In the genomic region with DNA sequence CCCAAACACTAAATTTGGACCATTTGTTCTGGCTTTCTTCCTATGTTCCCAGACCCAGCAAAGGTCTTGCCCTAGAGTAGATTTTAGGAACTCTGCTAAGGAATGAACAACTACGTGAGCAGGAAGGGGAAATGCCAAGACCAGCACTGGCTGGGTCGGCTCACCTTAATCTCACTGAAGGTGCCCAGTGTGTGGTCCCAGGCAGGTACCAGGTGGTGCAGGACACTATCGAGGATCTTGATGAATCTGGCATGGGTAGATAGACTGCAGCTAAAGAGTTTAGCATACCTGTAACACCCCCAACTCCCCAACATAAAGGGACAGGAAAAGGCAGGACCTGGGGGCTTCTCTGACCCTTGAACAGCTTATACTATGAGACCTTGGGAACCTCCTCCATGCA, we compare ENCODE assay signal across 26 cellular contexts.
"Had no signal": no experiment of that assay in that cellular context is flagged by ENCODE, and none has a peak within 500 bp of the region (broad histone marks: within the 10 kb centered on the region; RNA-seq: fewer than 3 reads in every experiment).

No MANE protein-coding gene starts in this region.

- H3K4me3 Mint-ChIP-seq: activated B cell treated with CpG ODN at 0.5 μM for 24 hours; activated CD8-positive, alpha-beta memory T cell treated with anti-CD3 and anti-CD28 coated beads, Interleukin-2, amount 10 ng/mL, durations not matched to agents 7 days and 5 days; activated CD8-positive, alpha-beta T cell treated with anti-CD3 and anti-CD28 coated beads, Interleukin-2, amount 10 ng/mL, durations not matched to agents 7 days and 5 days; activated naive CD4-positive, alpha-beta T cell treated with anti-CD3 and anti-CD28 coated beads, Interleukin-2, amount 50 U/mL, for 24 hours; central memory CD8-positive, alpha-beta T cell; dendritic cell treated with granulocyte-macrophage colony-stimulating factor and Interleukin-4, amounts not matched to agents 40 ng/mL and 50 ng/mL, for 4 days; natural killer cell; stimulated activated memory B cell treated with anti-CD40 and anti-IgM and Interleukin-4, amounts not matched to agents 10 μg/mL and 1 μg/mL and 100 μg/mL, for 72 hours; T-helper 2 cell treated with Interferon-gamma antibody and Interleukin-4, amounts not matched to agents 5 μg/mL and 100 μg/mL, for 36 hours had no signal

- H3K9me3 ChIP-seq: gastrocnemius medialis, left ventricle myocardium inferior, ovary, right lobe of liver, stomach, tibial artery had no signal

- H3K4me3 ChIP-seq: gastrocnemius medialis, hepatocyte, left ventricle myocardium inferior, lung, ovary, right lobe of liver, skin epidermis, stomach, tibial artery had no signal

- DNase-seq: activated B cell treated with CpG ODN at 0.5 μM for 24 hours; activated CD8-positive, alpha-beta T cell treated with anti-CD3 and anti-CD28 coated beads, Interleukin-2, amount 10 ng/mL, durations not matched to agents 7 days and 5 days; activated gamma-delta T cell treated with Interleukin-2 at 50 U/mL for 16 hours; anterior cingulate cortex; gastrocnemius medialis; islet precursor cell; left ventricle myocardium inferior; mesendoderm; natural killer cell; ovary; stimulated activated CD4-positive, alpha-beta T cell treated with anti-CD3 and anti-CD28 coated beads, Interleukin-12 subunit alpha, Interleukin-12 subunit beta, amount 100 ng/mL, for 4 hours; stimulated activated CD4-positive, alpha-beta T cell treated with anti-CD3 and anti-CD28 coated beads, Interleukin-4, amount 100 ng/mL, for 1 hour; stomach; T-helper 1 cell; tibial artery had no signal

- H3K27ac Mint-ChIP-seq: activated B cell treated with CpG ODN at 0.5 μM for 24 hours; activated CD8-positive, alpha-beta memory T cell treated with anti-CD3 and anti-CD28 coated beads, Interleukin-2, amount 10 ng/mL, durations not matched to agents 7 days and 5 days; activated CD8-positive, alpha-beta T cell treated with anti-CD3 and anti-CD28 coated beads, Interleukin-2, amount 10 ng/mL, durations not matched to agents 7 days and 5 days; dendritic cell treated with granulocyte-macrophage colony-stimulating factor and Interleukin-4, amounts not matched to agents 40 ng/mL and 50 ng/mL, for 4 days; progenitor cell of endocrine pancreas; stimulated activated memory B cell treated with anti-CD40 and anti-IgM and Interleukin-4, amounts not matched to agents 10 μg/mL and 1 μg/mL and 100 μg/mL, for 72 hours; T-helper 2 cell treated with Interferon-gamma antibody and Interleukin-4, amounts not matched to agents 5 μg/mL and 100 μg/mL, for 36 hours had no signal

- H3K36me3 Mint-ChIP-seq: natural killer cell had no signal

- ATAC-seq: activated CD8-positive, alpha-beta memory T cell treated with anti-CD3 and anti-CD28 coated beads, Interleukin-2, amount 10 ng/mL, durations not matched to agents 7 days and 5 days; activated CD8-positive, alpha-beta T cell treated with anti-CD3 and anti-CD28 coated beads, Interleukin-2, amount 10 ng/mL, durations not matched to agents 7 days and 5 days; gastrocnemius medialis; natural killer cell; right lobe of liver; stimulated activated memory B cell treated with anti-CD40 and anti-IgM and Interleukin-4, amounts not matched to agents 10 μg/mL and 1 μg/mL and 100 μg/mL, for 72 hours had no signal

- H3K27me3 Mint-ChIP-seq: activated B cell treated with CpG ODN at 0.5 μM for 24 hours; activated CD8-positive, alpha-beta memory T cell treated with anti-CD3 and anti-CD28 coated beads, Interleukin-2, amount 10 ng/mL, durations not matched to agents 7 days and 5 days; activated naive CD4-positive, alpha-beta T cell treated with anti-CD3 and anti-CD28 coated beads, Interleukin-2, amount 50 U/mL, for 24 hours; central memory CD8-positive, alpha-beta T cell; dendritic cell treated with granulocyte-macrophage colony-stimulating factor and Interleukin-4, amounts not matched to agents 40 ng/mL and 50 ng/mL, for 4 days; progenitor cell of endocrine pancreas; stimulated activated memory B cell treated with anti-CD40 and anti-IgM and Interleukin-4, amounts not matched to agents 10 μg/mL and 1 μg/mL and 100 μg/mL, for 72 hours had no signal

- H3K27ac ChIP-seq: gastrocnemius medialis, hepatocyte, left ventricle myocardium inferior, ovary, right lobe of liver, skin epidermis, stomach, tibial artery had no signal

- H3K27me3 ChIP-seq: gastrocnemius medialis, hepatocyte, ovary, right lobe of liver, stomach, tibial artery had no signal

- H3K9me3 Mint-ChIP-seq: activated B cell treated with CpG ODN at 0.5 μM for 24 hours; activated naive CD4-positive, alpha-beta T cell treated with anti-CD3 and anti-CD28 coated beads, Interleukin-2, amount 50 U/mL, for 24 hours; central memory CD8-positive, alpha-beta T cell; dendritic cell treated with granulocyte-macrophage colony-stimulating factor and Interleukin-4, amounts not matched to agents 40 ng/mL and 50 ng/mL, for 4 days; natural killer cell; stimulated activated memory B cell treated with anti-CD40 and anti-IgM and Interleukin-4, amounts not matched to agents 10 μg/mL and 1 μg/mL and 100 μg/mL, for 72 hours; T-helper 2 cell treated with Interferon-gamma antibody and Interleukin-4, amounts not matched to agents 5 μg/mL and 100 μg/mL, for 36 hours had no signal

- H3K4me2 ChIP-seq: hepatocyte had no signal

- H2AFZ ChIP-seq: hepatocyte had no signal
